8 cellular contexts compared by ENCODE assay signal in genomic region chr17:58352843-58353719, GRCh38. TPM values are rescaled to one million over a fixed set of nuclear protein-coding genes. Genes with fewer than 3 reads are reported as not detected.
DNase-seq lines count a peak whose midpoint lies in the region; ATAC-seq and TF ChIP-seq lines count a peak whose summit lies in the region.

No MANE protein-coding gene starts in this region.

- H3K36me3 ChIP-seq in GM23248 (ENCODE audit: low read depth) (peaks cover 21% of the 10 kb centered on the region), SK-N-SH (replicated peaks in 1 of 2; ENCODE audit: control insufficient read depth in 1 of 2, insufficient read depth in 2 of 2, low read length in 1 of 2) (peaks cover 18 to 29% of the 10 kb centered on the region in 2 experiments), lower lobe of right lung (peaks cover 45% of the 10 kb centered on the region), thoracic aorta (peaks cover 19% of the 10 kb centered on the region)

- H3K9me3 ChIP-seq in GM23248 (ENCODE audit: low read depth) (no peaks in the 10 kb centered on the region), SK-N-SH (no peaks in the 10 kb centered on the region), lower lobe of right lung (no peaks in the 10 kb centered on the region), thoracic aorta (no peaks in the 10 kb centered on the region)

- peak overlapping the region; percentile 60 for H3K27ac ChIP-seq in GM23248
- peak overlapping the region; percentile 69 to 80 for H3K27ac ChIP-seq in SK-N-SH (ENCODE audit: low read depth in 2 of 2, low read length in 1 of 2)
- H3K27ac ChIP-seq in lower lobe of right lung, result peak overlapping the region; percentile 96
- peak overlapping the region; percentile 81 to 85 for H3K27ac ChIP-seq in thoracic aorta

- H3K4me1 Mint-ChIP-seq in dendritic cell treated with granulocyte-macrophage colony-stimulating factor and Interleukin-4, amounts not matched to agents 40 ng/mL and 50 ng/mL, for 4 days (ENCODE audit: low read depth), result peaks cover 49% of the 10 kb centered on the region

- intact Hi-C loops in dendritic cell treated with granulocyte-macrophage colony-stimulating factor and Interleukin-4, amounts not matched to agents 40 ng/mL and 50 ng/mL, for 4 days (cut with micrococcal nuclease), result loop anchor here (1.0 to 10.0 kb wide), 4 partner anchors 9 to 74 kb away; partner anchors contain the start of gene RNF43
- intact Hi-C loops in lower lobe of right lung (cut with DNase I), result no loop called here

- peaks cover 28% of the 10 kb centered on the region for H3K79me2 ChIP-seq in GM23248 (ENCODE audit: insufficient read depth)
- H3K79me2 ChIP-seq in SK-N-SH (ENCODE audit: insufficient read depth), result peaks cover 16% of the 10 kb centered on the region

- H3K4me3 Mint-ChIP-seq in dendritic cell treated with granulocyte-macrophage colony-stimulating factor and Interleukin-4, amounts not matched to agents 40 ng/mL and 50 ng/mL, for 4 days, result peak overlapping the region; percentile 100

- in situ Hi-C loops in GM23248 (cut with MboI), result no loop called here

- H3F3A ChIP-seq in GM23248 (ENCODE audit: insufficient read depth), result no peaks in the 10 kb centered on the region
- H3F3A ChIP-seq in SK-N-SH (replicated peaks; ENCODE audit: insufficient read depth), result peaks cover 5% of the 10 kb centered on the region

- WGBS in GM23248 (ENCODE audit: low coverage in 1 of 2, low lambda C conversion rate in 2 of 2, missing lambda C conversion rate in 2 of 2), 2 experiments, result 16 to 17% methylated on average over 17 of the region's 17 CpGs
- 34% methylated on average over 17 of the region's 17 CpGs for WGBS in SK-N-SH (ENCODE audit: low lambda C conversion rate)

- no peaks in the 10 kb centered on the region for H3K9me3 Mint-ChIP-seq in dendritic cell treated with granulocyte-macrophage colony-stimulating factor and Interleukin-4, amounts not matched to agents 40 ng/mL and 50 ng/mL, for 4 days

- ATAC-seq in lower lobe of right lung (peak; percentile 7 to 21), thoracic aorta (ENCODE audit: insufficient number of reproducible peaks, low FRiP score, low read depth) (no peak), HG03108 (IDR thresholded peaks at IDR 0.05; ENCODE audit: unreplicated experiment) (no peak)

- TF ChIP-seq RAD21 in SK-N-SH (IDR thresholded peaks at IDR 0.05; ENCODE audit: low read length), result no peak

- H3K36me3 Mint-ChIP-seq in dendritic cell treated with granulocyte-macrophage colony-stimulating factor and Interleukin-4, amounts not matched to agents 40 ng/mL and 50 ng/mL, for 4 days (ENCODE audit: low read depth), result peaks cover 49% of the 10 kb centered on the region

- DNase-seq in AG10803 (ENCODE audit: low read depth) (peak; percentile 45), GM23248 (peak; percentile 67), SK-N-SH (peak; percentile 61), lower lobe of right lung (peak; percentile 57), thoracic aorta (ENCODE audit: low spot score) (no peak), GM20000 (ENCODE audit: low spot score) (no peak)

- H3K27me3 ChIP-seq in GM23248 (replicated peaks; ENCODE audit: insufficient read depth) (no peaks in the 10 kb centered on the region), SK-N-SH (ENCODE audit: insufficient read depth) (no peaks in the 10 kb centered on the region), lower lobe of right lung (ENCODE audit: low read depth) (no peaks in the 10 kb centered on the region), thoracic aorta (replicated peaks; ENCODE audit: insufficient read depth) (no peaks in the 10 kb centered on the region)

- H3K4me3 ChIP-seq in AG10803 (ENCODE audit: low read length) (peak overlapping the region; percentile 99), GM23248 (peak overlapping the region; percentile 90), SK-N-SH (ENCODE audit: low read depth in 2 of 2, low read length in 1 of 2) (peak overlapping the region; percentile 74 to 99), lower lobe of right lung (peak overlapping the region; percentile 88), thoracic aorta (peak overlapping the region; percentile 84)

- H4K20me1 ChIP-seq in GM23248 (ENCODE audit: insufficient read depth), result no peaks in the 10 kb centered on the region
- H4K20me1 ChIP-seq in SK-N-SH (ENCODE audit: insufficient read depth), result no peaks in the 10 kb centered on the region

- H3K4me1 ChIP-seq in GM23248 (ENCODE audit: insufficient read depth) (no peaks in the 10 kb centered on the region), SK-N-SH (ENCODE audit: control insufficient read depth in 1 of 2, insufficient read depth in 2 of 2, low read depth in 1 of 2, low read length in 1 of 2) (peaks cover 0 to 10% of the 10 kb centered on the region in 2 experiments; a peak in 2 of 4 replicates), lower lobe of right lung (peaks cover 22% of the 10 kb centered on the region), thoracic aorta (ENCODE audit: control insufficient read depth in 1 of 2, low read depth in 2 of 2) (peaks cover 13 to 21% of the 10 kb centered on the region in 2 donors)

- H2AFZ ChIP-seq in GM23248, result peak overlapping the region; percentile 85
- H2AFZ ChIP-seq in SK-N-SH (ENCODE audit: low read depth), result peak overlapping the region; percentile 96

- H3K9me2 ChIP-seq in GM23248 (ENCODE audit: insufficient read depth) (no peaks in the 10 kb centered on the region), SK-N-SH (no peaks in the 10 kb centered on the region)

- POLR2A ChIA-PET in SK-N-SH (lab: Yijun Ruan, JAX), result interaction anchor here (0.7 to 4.4 kb wide), 13 partner anchors 8 to 64 kb away, joined by 3 to 57 read pairs (median 11); partner anchors contain the start of genes RNF43 and TSPOAP1

- no peak for TF ChIP-seq EP300 in SK-N-SH (IDR thresholded peaks at IDR 0.05; ENCODE audit: borderline replicate concordance in 1 of 2, low read depth in 1 of 2, low read length in 1 of 2)

- H3K4me2 ChIP-seq in GM23248 (ENCODE audit: unreplicated experiment) (peak overlapping the region; percentile 96), SK-N-SH (peak overlapping the region; percentile 98)

- H3K9ac ChIP-seq in GM23248, result peak overlapping the region; percentile 92
- H3K9ac ChIP-seq in SK-N-SH, result peak overlapping the region; percentile 86

- H3K27me3 Mint-ChIP-seq in dendritic cell treated with granulocyte-macrophage colony-stimulating factor and Interleukin-4, amounts not matched to agents 40 ng/mL and 50 ng/mL, for 4 days, result peaks cover 1% of the 10 kb centered on the region

- no peak for TF ChIP-seq CTCF in AG10803 (conservative IDR thresholded peaks at IDR 0.05; ENCODE audit: low read length)
- no peak for TF ChIP-seq CTCF in SK-N-SH (IDR thresholded peaks at IDR 0.05)
- TF ChIP-seq CTCF in lower lobe of right lung (IDR thresholded peaks at IDR 0.05), result no peak
- no peak for TF ChIP-seq CTCF in thoracic aorta (IDR thresholded peaks at IDR 0.05)
- TF ChIP-seq CTCF in GM20000 (IDR thresholded peaks at IDR 0.05; ENCODE audit: extremely low read depth, missing control alignments), result no peak

- CTCF ChIA-PET in SK-N-SH (lab: Yijun Ruan, JAX), result interaction anchor here (0.5 to 5.3 kb wide), 15 partner anchors 9 to 103 kb away, joined by 3 to 27 read pairs (median 3); partner anchors contain the start of gene RNF43

- peak overlapping the region; percentile 100 for H3K27ac Mint-ChIP-seq in dendritic cell treated with granulocyte-macrophage colony-stimulating factor and Interleukin-4, amounts not matched to agents 40 ng/mL and 50 ng/mL, for 4 days

TF ChIP-seq in SK-N-SH, 30 proteins besides CTCF, POLR2A, EP300 and RAD21:
- TF ChIP-seq TCF12 (IDR thresholded peaks at IDR 0.05), result no peak

RNA-seq across cellular contexts. Expression of gene SUPT4H1, which starts 1.1 kb away (rescaled TPM):
- total RNA-seq in GM23248 (2014; rRNA removed; shearing (Covaris generic)), result 48.7 and 57.1 TPM in 2 replicates
- polyA plus RNA-seq in GM23248 (2016; fragmentation: Nextera tagmentation; extraction: Ambion mirVana) (88.7 and 92.1 TPM in 2 replicates), SK-N-SH (2012; rRNA removed) (165 and 205 TPM in 2 replicates)
- polyA plus RNA-seq in SK-N-SH (2012; cell fraction: cytosol; rRNA removed), result 216 and 229 TPM in 2 replicates
- 54.9 and 92.8 TPM in 2 replicates for polyA plus RNA-seq in SK-N-SH (2012; cell fraction: nucleus; rRNA removed)
- total RNA-seq in lower lobe of right lung (82.4 TPM), thoracic aorta (10 to 100 TPM; 30.6 to 37.3 TPM)

RNA-seq across cellular contexts. Expression of gene TSPOAP1, which starts 24.5 kb away (rescaled TPM):
- total RNA-seq in GM23248 (2014; rRNA removed; shearing (Covaris generic)), result under 0.01 and 0.76 TPM in 2 replicates
- 0.63 and 1.0 TPM in 2 replicates for polyA plus RNA-seq in GM23248 (2016; fragmentation: Nextera tagmentation; extraction: Ambion mirVana)
- polyA plus RNA-seq in SK-N-SH (2012; rRNA removed), result 0.79 and 1.9 TPM in 2 replicates
- polyA plus RNA-seq in SK-N-SH (2012; cell fraction: cytosol; rRNA removed), result 0.28 and 0.97 TPM in 2 replicates
- 4.8 and 8.3 TPM in 2 replicates for polyA plus RNA-seq in SK-N-SH (2012; cell fraction: nucleus; rRNA removed)
- total RNA-seq in lower lobe of right lung, result 20.2 TPM
- 10 to 100 TPM; 22.6 to 26.3 TPM for total RNA-seq in thoracic aorta

Comparison
In these comparisons a context has a peak if more than half of its experiments do, and no peak if none do; other contexts are left out.
1. DNase-seq: peak in AG10803 (single experiment), GM23248 (single experiment), SK-N-SH (single experiment) and lower lobe of right lung (single experiment); none in thoracic aorta (single experiment) and GM20000 (single experiment).
2. ATAC-seq: peak in lower lobe of right lung (2 of 2); none in thoracic aorta (single experiment) and HG03108 (single experiment).
3. RNA of gene TSPOAP1, which starts 24.5 kb away (total RNA-seq): 22.6 to 26.3 TPM in thoracic aorta and 20.2 TPM in lower lobe of right lung (single experiment); under 0.01 to 0.76 TPM in GM23248; every median in the first group is over 10 times any median in the second.
4. Peak in every context shown above with its lines, with median percentiles within 50 percentile points of each other: H3K4me3 ChIP-seq and H3K27ac ChIP-seq.